In the genomic region with DNA sequence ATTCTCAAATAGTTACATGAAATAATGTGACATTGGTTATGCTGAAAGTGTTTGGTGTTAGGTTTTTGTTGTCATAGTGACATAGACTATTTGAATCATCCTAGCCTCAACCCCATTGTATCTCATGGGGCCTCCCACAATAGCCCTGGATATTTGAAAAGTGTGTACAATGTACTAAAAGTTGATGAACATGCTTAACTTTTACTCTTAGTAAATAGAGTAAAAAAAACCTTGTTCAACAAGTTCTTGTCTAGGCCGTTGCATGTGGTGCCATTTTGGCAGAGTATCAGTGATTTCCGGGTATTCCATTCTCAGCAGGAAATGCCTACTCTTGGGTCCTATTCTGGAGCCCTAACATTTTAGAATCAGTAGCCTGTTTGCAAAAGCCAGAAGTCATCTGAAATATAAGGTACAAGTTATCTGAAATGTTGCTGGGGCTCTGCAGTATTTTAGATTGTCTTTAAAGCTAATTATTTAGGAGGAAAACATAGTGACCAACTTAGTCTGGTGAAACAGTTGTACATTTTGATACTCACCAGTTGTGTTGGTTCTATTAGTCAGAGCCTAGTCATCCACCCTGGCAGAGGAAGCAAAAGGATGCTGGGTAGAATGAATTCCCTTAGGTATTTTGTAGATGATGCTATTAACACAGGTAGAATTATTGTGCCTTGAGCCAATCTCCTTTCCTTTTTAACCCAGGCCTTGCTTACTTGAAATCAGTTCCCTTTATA, we compare ENCODE assay signal across 8 cellular contexts.
A peak's percentile ranks its signal among the peaks of the same experiment; 100 is the strongest.
DNase-seq lines count a peak whose midpoint lies in the region; ATAC-seq and TF ChIP-seq lines count a peak whose summit lies in the region.

No MANE protein-coding gene starts in this region.

- H3K27ac ChIP-seq in foreskin keratinocyte (peak overlapping the region; percentile 82), thoracic aorta (peak overlapping the region; percentile 62 to 86)

- no peak for TF ChIP-seq CTCF in foreskin keratinocyte (conservative IDR thresholded peaks at IDR 0.05)
- TF ChIP-seq CTCF in thoracic aorta (IDR thresholded peaks at IDR 0.05): no peak

- peak; percentile 87 to 89 for ATAC-seq in activated T-cell treated with anti-CD3 and anti-CD28 coated beads, Interleukin-2, amount 50 U/mL, for 72 hours (replicated peaks in 1 of 2)
- ATAC-seq in foreskin keratinocyte: peak; percentile 82
- ATAC-seq in thoracic aorta (ENCODE audit: insufficient number of reproducible peaks, low FRiP score, low read depth): peak; percentile 71

- H3K9me3 ChIP-seq in thoracic aorta: no peaks in the 10 kb centered on the region

- no peaks in the 10 kb centered on the region for H3K27me3 Mint-ChIP-seq in activated T-cell treated with anti-CD3 and anti-CD28 coated beads, Interleukin-2, amount 50 U/mL, for 72 hours (ENCODE audit: low read depth)

- H3K36me3 Mint-ChIP-seq in activated T-cell treated with anti-CD3 and anti-CD28 coated beads, Interleukin-2, amount 50 U/mL, for 72 hours (ENCODE audit: insufficient read depth in 2 of 2): peaks cover 16 to 41% of the 10 kb centered on the region in 2 donors

- H3K4me3 ChIP-seq in thoracic aorta: no peak overlapping the region

- H3K4me1 Mint-ChIP-seq in activated T-cell treated with anti-CD3 and anti-CD28 coated beads, Interleukin-2, amount 50 U/mL, for 72 hours (ENCODE audit: low read depth): peaks cover 57% of the 10 kb centered on the region

- peak overlapping the region; percentile 50 to 74 for H3K4me3 Mint-ChIP-seq in activated T-cell treated with anti-CD3 and anti-CD28 coated beads, Interleukin-2, amount 50 U/mL, for 72 hours

- DNase-seq in activated T-cell treated with anti-CD3 and anti-CD28 coated beads, Interleukin-2, amount 50 U/mL, for 72 hours: peak; percentile 26 to 34
- DNase-seq in activated T-cell treated with anti-CD3 and anti-CD28 coated beads, Interleukin-2, amount 50 U/mL, for 1 hour: no peak
- DNase-seq in SW 1271 (lab: John Stamatoyannopoulos, UW): peak; percentile 8 to 55
- DNase-seq in foreskin keratinocyte: peak; percentile 89 to 95
- peak; percentile 19 for DNase-seq in thoracic aorta (ENCODE audit: low spot score)
- DNase-seq in NCI-H526 treated with DMSO at 0.1 percent for 48 hours (lab: John Stamatoyannopoulos, UW): no peak
- DNase-seq in OCI-M1 (lab: John Stamatoyannopoulos, UW): no peak
- DNase-seq in NCI-H2081 treated with DMSO at 0.1 percent for 48 hours (lab: John Stamatoyannopoulos, UW): no peak

- H3K36me3 ChIP-seq in thoracic aorta: no peaks in the 10 kb centered on the region

- H3K27ac Mint-ChIP-seq in activated T-cell treated with anti-CD3 and anti-CD28 coated beads, Interleukin-2, amount 50 U/mL, for 72 hours: peak overlapping the region; percentile 96

- H3K9me3 Mint-ChIP-seq in activated T-cell treated with anti-CD3 and anti-CD28 coated beads, Interleukin-2, amount 50 U/mL, for 72 hours: peaks cover 2 to 3% of the 10 kb centered on the region in 2 donors

- H3K4me1 ChIP-seq in foreskin keratinocyte (peaks cover 24% of the 10 kb centered on the region), thoracic aorta (ENCODE audit: control insufficient read depth in 1 of 2, low read depth in 2 of 2) (peaks cover 26 to 28% of the 10 kb centered on the region in 2 donors)

- H3K27me3 ChIP-seq in foreskin keratinocyte (no peaks in the 10 kb centered on the region), thoracic aorta (replicated peaks; ENCODE audit: insufficient read depth) (no peaks in the 10 kb centered on the region)

Comparison
In these comparisons a context has a peak if more than half of its experiments do, and no peak if none do; other contexts are left out.
1. DNase-seq: peak in activated T-cell treated with anti-CD3 and anti-CD28 coated beads, Interleukin-2, amount 50 U/mL, for 72 hours (2 of 2), SW 1271 (2 of 2), foreskin keratinocyte (2 of 2) and thoracic aorta (single experiment); none in activated T-cell treated with anti-CD3 and anti-CD28 coated beads, Interleukin-2, amount 50 U/mL, for 1 hour (single experiment), NCI-H526 treated with DMSO at 0.1 percent for 48 hours (single experiment), OCI-M1 (single experiment) and NCI-H2081 treated with DMSO at 0.1 percent for 48 hours (single experiment).
2. Peak in every context shown above with its lines, with median percentiles within 50 percentile points of each other: ATAC-seq.